Comparison of ENCODE assay signal across 1 cellular context in genomic region chr1:156266051-156266450, GRCh38.
TF ChIP-seq lines count a peak whose summit lies in the region.

No MANE protein-coding gene starts in this region.

TF ChIP-seq in endothelial cell of umbilical vein, 7 proteins besides CTCF, POLR2A, EP300 and RAD21:
- no peak for TF ChIP-seq JUN (IDR thresholded peaks at IDR 0.05; ENCODE audit: borderline replicate concordance, insufficient read depth, insufficient read length, low read depth)
- no peak for TF ChIP-seq FOS (IDR thresholded peaks at IDR 0.05; ENCODE audit: borderline replicate concordance, insufficient read depth, low read length)
- TF ChIP-seq, protein P1, sequence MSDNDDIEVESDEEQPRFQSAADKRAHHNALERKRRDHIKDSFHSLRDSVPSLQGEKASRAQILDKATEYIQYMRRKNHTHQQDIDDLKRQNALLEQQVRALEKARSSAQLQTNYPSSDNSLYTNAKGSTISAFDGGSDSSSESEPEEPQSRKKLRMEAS (IDR thresholded peaks at IDR 0.05; ENCODE audit: insufficient read depth, insufficient read length): no peak
- TF ChIP-seq MYC (IDR thresholded peaks at IDR 0.05; ENCODE audit: low read depth, low read length): no peak
- TF ChIP-seq GATA2 (IDR thresholded peaks at IDR 0.05; ENCODE audit: insufficient read depth, insufficient read length, low read depth, low read length): no peak
- TF ChIP-seq POLR2AphosphoS5 (IDR thresholded peaks at IDR 0.05; ENCODE audit: insufficient read depth, low read depth, low read length): no peak
- TF ChIP-seq EZH2 (IDR thresholded peaks at IDR 0.05; ENCODE audit: borderline replicate concordance, low read depth, low read length, severe bottlenecking): no peak
